Comparison of ENCODE assay signal across 8 cellular contexts in the genomic region with DNA sequence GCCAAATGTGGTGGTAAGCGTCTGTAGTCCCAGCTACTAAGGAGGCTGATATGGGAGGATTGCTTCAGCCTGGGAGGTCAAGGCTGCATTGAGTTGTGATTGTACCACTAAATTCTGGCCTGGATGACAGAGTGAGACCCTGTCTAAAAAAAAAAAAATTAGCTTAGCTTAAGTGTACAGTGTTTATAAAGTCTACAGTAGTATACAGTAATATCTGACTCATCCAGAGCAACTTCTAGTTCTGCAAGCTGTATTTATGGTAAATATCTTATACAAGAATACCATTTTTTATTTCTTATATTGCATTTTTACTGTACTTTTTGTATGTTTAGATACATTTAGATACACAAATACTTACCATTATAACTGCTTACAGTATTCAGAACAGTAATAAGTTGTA.
"Had no signal": no experiment of that assay in that cellular context is flagged by ENCODE, and none has a peak within 500 bp of the region (broad histone marks: within the 10 kb centered on the region; RNA-seq: fewer than 3 reads in every experiment).

No MANE protein-coding gene starts in this region.

- H3K27ac ChIP-seq: HL-60 had no signal

- DNase-seq: H9, HFFc6, KG1 had no signal

- H2AFZ ChIP-seq: GM23338 had no signal

- ATAC-seq: GM23338, HCT116, HepG2, K562 had no signal

- H3K4me3 ChIP-seq: GM23338, K562 had no signal

- H3K4me2 ChIP-seq: GM23338 had no signal
